ENCODE assay signal across 2 cellular contexts in the genomic region with DNA sequence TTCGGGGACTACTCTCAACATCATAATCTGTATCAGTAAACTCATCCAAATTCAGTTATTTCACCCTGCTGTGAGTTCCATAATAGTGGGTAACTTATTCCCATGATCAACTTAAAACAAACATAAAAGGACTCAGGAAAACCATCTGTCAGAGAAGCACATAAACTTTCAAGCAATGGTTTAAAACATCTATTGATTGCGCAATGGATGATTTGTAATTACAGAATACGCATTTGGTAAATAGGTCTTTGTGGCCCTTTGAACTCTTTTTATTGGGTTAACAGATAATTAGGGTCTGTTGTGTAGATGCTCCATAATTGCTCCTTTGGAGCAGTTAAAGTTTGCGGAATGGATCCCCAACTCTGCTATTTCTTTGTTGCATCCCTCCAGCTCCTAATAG.
TF ChIP-seq lines count a peak whose summit lies in the region.

No MANE protein-coding gene starts in this region.

TF ChIP-seq in A549, 52 proteins besides CTCF, POLR2A, EP300 and RAD21 (continued from another document):
- TF ChIP-seq BCL3 (IDR thresholded peaks at IDR 0.05) (no peak), CHD4 (IDR thresholded peaks at IDR 0.05; ENCODE audit: borderline replicate concordance) (no peak), HOXA7 (CRISPR knock-in tag; IDR thresholded peaks at IDR 0.05) (no peak), CBX2 (IDR thresholded peaks at IDR 0.05; ENCODE audit: borderline replicate concordance, low read depth) (no peak), POLR2AphosphoS2 (conservative IDR thresholded peaks at IDR 0.05; ENCODE audit: low read length) (no peak), SREBF2 (IDR thresholded peaks at IDR 0.05) (no peak), RNF2 (IDR thresholded peaks at IDR 0.05; ENCODE audit: borderline replicate concordance, low read depth) (no peak)
- TF ChIP-seq, protein P1, sequence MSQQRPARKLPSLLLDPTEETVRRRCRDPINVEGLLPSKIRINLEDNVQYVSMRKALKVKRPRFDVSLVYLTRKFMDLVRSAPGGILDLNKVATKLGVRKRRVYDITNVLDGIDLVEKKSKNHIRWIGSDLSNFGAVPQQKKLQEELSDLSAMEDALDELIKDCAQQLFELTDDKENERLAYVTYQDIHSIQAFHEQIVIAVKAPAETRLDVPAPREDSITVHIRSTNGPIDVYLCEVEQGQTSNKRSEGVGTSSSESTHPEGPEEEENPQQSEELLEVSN (IDR thresholded peaks at IDR 0.05; ENCODE audit: borderline replicate concordance, low read depth) = no peak
TF ChIP-seq in A549: peak in this region for 1.

TF ChIP-seq in GM23338, 12 proteins besides CTCF, POLR2A, EP300 and RAD21 (continued from another document):
- TF ChIP-seq POLR2AphosphoS5 (IDR thresholded peaks at IDR 0.05; ENCODE audit: low read depth) (no peak), JUNB (IDR thresholded peaks at IDR 0.05; ENCODE audit: unreplicated experiment) (no peak), NANOG (IDR thresholded peaks at IDR 0.05; ENCODE audit: borderline replicate concordance) (no peak), REST (IDR thresholded peaks at IDR 0.05; ENCODE audit: unreplicated experiment) (no peak), EZH2phosphoT487 (IDR thresholded peaks at IDR 0.05; ENCODE audit: unreplicated experiment) (no peak)
TF ChIP-seq in GM23338: peak in this region for 0.
